ENCODE assay signal across 1 cellular context in genomic region chr17:39196191-39196819, GRCh38.
TF ChIP-seq lines count a peak whose summit lies in the region.

No MANE protein-coding gene starts in this region.

TF ChIP-seq in GM23338, 12 proteins besides CTCF, POLR2A, EP300 and RAD21 (continued from another document):
- TF ChIP-seq ZNF462 (CRISPR knock-in tag; IDR thresholded peaks at IDR 0.05) (no peak), ZNF331 (CRISPR knock-in tag; IDR thresholded peaks at IDR 0.05; ENCODE audit: low read depth) (no peak)
